ENCODE assay signal across 6 cellular contexts in genomic region chr9:65398341-65398740, GRCh38.
DNase-seq lines count a peak whose midpoint lies in the region; ATAC-seq and TF ChIP-seq lines count a peak whose summit lies in the region.
"Not testable (repeated sequence)": the region's sequence is repeated elsewhere in the genome, so short reads cannot be mapped to it uniquely, and the experiment has no call there.

No MANE protein-coding gene starts in this region.

- POLR2A ChIA-PET in HCT116 (lab: Charles Lee): not testable (repeated sequence)

- DNase-seq in HCT116 (ENCODE audit: low read depth, low spot score) (peak; percentile 18), NCI-H1105 treated with DMSO at 0.1 percent for 48 hours (lab: John Stamatoyannopoulos, UW) (peak; percentile 54), NCI-H82 (lab: John Stamatoyannopoulos, UW) (peak; percentile 65), kidney tubule cell (ENCODE audit: low spot score) (peak; percentile 16), sigmoid colon (peak; percentile 39)

- RAD21 ChIA-PET in HCT116 (lab: Charles Lee; ENCODE audit: low non-redundant PET in 1 of 2, low total read pairs in 2 of 2, uncharacterized antibody in 2 of 2, unreplicated experiment in 2 of 2): not testable (repeated sequence)

- H3K9me3 ChIP-seq in HCT116 (ENCODE audit: control insufficient read depth in 1 of 2, insufficient read depth in 1 of 2, low read depth in 1 of 2, low read length in 2 of 2); sigmoid colon: not testable (repeated sequence)

- H3K9ac ChIP-seq in HCT116 (ENCODE audit: low read length): not testable (repeated sequence)

- H3K4me2 ChIP-seq in HCT116 (ENCODE audit: low read length): peak overlapping the region; percentile 44

- H3K4me1 ChIP-seq in HCT116 (ENCODE audit: control insufficient read depth in 1 of 2, insufficient read depth in 2 of 2, low read length in 2 of 2): peaks cover 6 to 14% of the 10 kb centered on the region in 2 experiments; a peak in 3 of 4 replicates
- not testable (repeated sequence) for H3K4me1 ChIP-seq in sigmoid colon

- BruUV-seq in HCT116 (replicated peaks; lab: Mats Ljungman, UMichigan): not testable (repeated sequence)

- not testable (repeated sequence) for H3K36me3 ChIP-seq in HCT116 (ENCODE audit: control insufficient read depth in 1 of 2, insufficient read depth in 2 of 2, low read length in 2 of 2); sigmoid colon

- H3K9me2 ChIP-seq in HCT116 (ENCODE audit: insufficient read depth): not testable (repeated sequence)

- 83 to 88% methylated on average over 14 to 15 of the region's 19 CpGs for WGBS in sigmoid colon, 2 donors

- not testable (repeated sequence) for TF ChIP-seq EP300 in sigmoid colon (IDR thresholded peaks at IDR 0.05)

- H4K20me1 ChIP-seq in HCT116 (ENCODE audit: insufficient read depth): not testable (repeated sequence)

- TF ChIP-seq CTCF in HCT116 (IDR thresholded peaks at IDR 0.05 in 2 of 3, conservative IDR thresholded peaks at IDR 0.05 in 1 of 3; ENCODE audit: borderline replicate concordance in 1 of 3, insufficient read depth in 1 of 3, low read depth in 2 of 3, low read length in 2 of 3); sigmoid colon (IDR thresholded peaks at IDR 0.05): not testable (repeated sequence)

- TF ChIP-seq RAD21 in HCT116 (IDR thresholded peaks at IDR 0.05; ENCODE audit: low read depth): not testable (repeated sequence)

- not testable (repeated sequence) for H3K27me3 ChIP-seq in HCT116 (ENCODE audit: insufficient read depth, low read length); sigmoid colon

- CTCF ChIA-PET in HCT116 (lab: Charles Lee): not testable (repeated sequence)

- not testable (repeated sequence) for TF ChIP-seq POLR2A in HCT116 (IDR thresholded peaks at IDR 0.05; ENCODE audit: borderline replicate concordance, extremely low read depth, insufficient read depth, insufficient read length); sigmoid colon (IDR thresholded peaks at IDR 0.05)

- ATAC-seq in HCT116 (peak; percentile 65), SK-N-SH treated with all-trans-retinoic acid at 6 μM for 48 hours (0 out of 3 replicates have a peak, but pooled peaks have one; percentile 22)

- not testable (repeated sequence) for H2AFZ ChIP-seq in HCT116 (ENCODE audit: low read depth, low read length, poor library complexity, severe bottlenecking)

- intact Hi-C loops in HCT116 (cut with micrococcal nuclease); sigmoid colon (cut with DNase I): not testable (repeated sequence)

- H3K79me2 ChIP-seq in HCT116 (ENCODE audit: insufficient read depth, low read length): not testable (repeated sequence)

- H3K27ac ChIP-seq in HCT116 (ENCODE audit: low read depth, low read length); sigmoid colon: not testable (repeated sequence)

- H3K4me3 ChIP-seq in HCT116 (replicated peaks in 1 of 2; ENCODE audit: low read depth in 1 of 2, low read length in 2 of 2); sigmoid colon: not testable (repeated sequence)
